In the genomic region with DNA sequence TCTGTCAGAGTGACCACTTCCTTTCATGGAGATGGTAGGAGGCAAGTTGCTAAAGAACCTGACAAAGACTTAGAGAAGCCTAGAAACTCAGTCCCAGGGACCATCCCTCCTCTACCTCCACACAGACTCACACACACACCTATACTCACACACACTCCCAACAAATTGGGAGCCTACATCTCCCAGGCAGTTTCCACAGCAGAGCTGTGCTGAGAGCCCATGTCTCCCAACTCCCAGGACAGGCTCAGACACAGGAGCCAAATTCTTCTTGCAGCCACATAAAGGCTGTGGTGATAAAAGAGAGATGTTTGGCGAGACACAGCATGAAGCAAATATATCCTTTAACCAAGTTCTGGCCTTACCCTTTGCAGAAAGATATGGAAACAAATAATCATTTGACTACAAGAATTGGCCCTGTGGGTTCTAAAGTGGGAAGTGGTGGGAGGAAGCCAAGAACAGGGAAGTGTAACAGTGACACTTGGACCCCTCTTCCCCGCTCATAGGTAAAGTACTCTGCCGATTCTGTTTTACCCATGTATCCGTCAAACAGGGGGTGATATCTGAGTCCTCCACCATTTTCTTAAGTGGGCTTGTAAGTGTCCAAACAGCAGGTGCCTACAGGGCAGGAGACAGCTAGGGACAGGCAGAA, we compare ENCODE assay signal across 30 cellular contexts. TPM values are rescaled to one million over a fixed set of nuclear protein-coding genes. Genes with fewer than 3 reads are reported as not detected.
DNase-seq lines count a peak whose midpoint lies in the region; ATAC-seq, FAIRE-seq and TF ChIP-seq lines count a peak whose summit lies in the region.
"Had no signal": no experiment of that assay in that cellular context is flagged by ENCODE, and none has a peak within 500 bp of the region (broad histone marks: within the 10 kb centered on the region; RNA-seq: fewer than 3 reads in every experiment).

No MANE protein-coding gene starts in this region.

- H3K4me1 ChIP-seq in CD4-positive, CD25-positive, alpha-beta regulatory T cell (ENCODE audit: control insufficient read depth, insufficient read depth, low read length, poor library complexity, severe bottlenecking), result peaks cover 15% of the 10 kb centered on the region
- peaks cover 5% of the 10 kb centered on the region for H3K4me1 ChIP-seq in body of pancreas
- H3K4me1 ChIP-seq: foreskin keratinocyte, SJCRH30 had no signal

- FAIRE-seq in GM12891 (lab: Jason Lieb, UNC), result no peak
- FAIRE-seq: keratinocyte had no signal

- H3K36me3 Mint-ChIP-seq in CD4-positive, CD25-positive, alpha-beta regulatory T cell, result no peaks in the 10 kb centered on the region
- H3K36me3 Mint-ChIP-seq in dendritic cell treated with granulocyte-macrophage colony-stimulating factor and Interleukin-4, amounts not matched to agents 40 ng/mL and 50 ng/mL, for 4 days (ENCODE audit: low read depth), result no peaks in the 10 kb centered on the region
- H3K36me3 Mint-ChIP-seq: CD4-positive, alpha-beta memory T cell had no signal

- H3K9me3 Mint-ChIP-seq in CD4-positive, CD25-positive, alpha-beta regulatory T cell, result no peaks in the 10 kb centered on the region
- H3K9me3 Mint-ChIP-seq in dendritic cell treated with granulocyte-macrophage colony-stimulating factor and Interleukin-4, amounts not matched to agents 40 ng/mL and 50 ng/mL, for 4 days, result no peaks in the 10 kb centered on the region
- H3K9me3 Mint-ChIP-seq: activated T-cell treated with anti-CD3 and anti-CD28 coated beads, Interleukin-2, amount 50 U/mL, for 4 hours; CD4-positive, alpha-beta memory T cell had no signal

- no peak for TF ChIP-seq POLR2A in GM12891 (IDR thresholded peaks at IDR 0.05; ENCODE audit: low read depth, low read length)
- no peak for TF ChIP-seq POLR2A in body of pancreas (IDR thresholded peaks at IDR 0.05)

- H3K27ac Mint-ChIP-seq in CD4-positive, CD25-positive, alpha-beta regulatory T cell, result peak overlapping the region in 2 of 3 donors; percentile 7 to 57
- H3K27ac Mint-ChIP-seq in dendritic cell treated with granulocyte-macrophage colony-stimulating factor and Interleukin-4, amounts not matched to agents 40 ng/mL and 50 ng/mL, for 4 days, result peak overlapping the region; percentile 68

- H3K27ac ChIP-seq in CD4-positive, CD25-positive, alpha-beta regulatory T cell (ENCODE audit: insufficient read depth, low read length, poor library complexity, severe bottlenecking), result no peak overlapping the region
- no peak overlapping the region for H3K27ac ChIP-seq in body of pancreas
- H3K27ac ChIP-seq: foreskin keratinocyte, PC-9, SJCRH30 had no signal

- peaks cover 11 to 36% (median 23%) of the 10 kb centered on the region in 4 donors for H3K4me1 Mint-ChIP-seq in CD4-positive, CD25-positive, alpha-beta regulatory T cell
- peaks cover 50% of the 10 kb centered on the region for H3K4me1 Mint-ChIP-seq in dendritic cell treated with granulocyte-macrophage colony-stimulating factor and Interleukin-4, amounts not matched to agents 40 ng/mL and 50 ng/mL, for 4 days (ENCODE audit: low read depth)

- no peaks in the 10 kb centered on the region for H3K27me3 Mint-ChIP-seq in CD4-positive, CD25-positive, alpha-beta regulatory T cell
- H3K27me3 Mint-ChIP-seq in dendritic cell treated with granulocyte-macrophage colony-stimulating factor and Interleukin-4, amounts not matched to agents 40 ng/mL and 50 ng/mL, for 4 days, result peaks cover 11% of the 10 kb centered on the region
- H3K27me3 Mint-ChIP-seq: CD4-positive, alpha-beta memory T cell; T-helper 17 cell had no signal

- no peaks in the 10 kb centered on the region for H3K9me3 ChIP-seq in CD4-positive, CD25-positive, alpha-beta regulatory T cell (ENCODE audit: control insufficient read depth in 2 of 2, low read length in 2 of 2)
- H3K9me3 ChIP-seq in body of pancreas, result no peaks in the 10 kb centered on the region
- H3K9me3 ChIP-seq: SJCRH30 had no signal

- peak overlapping the region in 1 of 4 donors; percentile 57 for H3K4me3 Mint-ChIP-seq in CD4-positive, CD25-positive, alpha-beta regulatory T cell
- H3K4me3 Mint-ChIP-seq in dendritic cell treated with granulocyte-macrophage colony-stimulating factor and Interleukin-4, amounts not matched to agents 40 ng/mL and 50 ng/mL, for 4 days, result no peak overlapping the region
- H3K4me3 Mint-ChIP-seq: activated T-cell treated with anti-CD3 and anti-CD28 coated beads, Interleukin-2, amount 50 U/mL, for 4 hours; CD4-positive, alpha-beta memory T cell; T-helper 17 cell had no signal

- no peak for DNase-seq in CD4-positive, CD25-positive, alpha-beta regulatory T cell
- DNase-seq in GM12891 (ENCODE audit: insufficient read length, low spot score), result no peak
- peak; percentile 1 for DNase-seq in SKM-1 (lab: John Stamatoyannopoulos, UW; ENCODE audit: unreplicated experiment)
- no peak for DNase-seq in body of pancreas
- DNase-seq in stimulated activated CD4-positive, alpha-beta T cell treated with anti-CD3 and anti-CD28 coated beads, Interleukin-4, amount 100 ng/mL, for 1 hour, result no peak
- DNase-seq: activated CD4-positive, alpha-beta T cell treated with anti-CD3 and anti-CD28 coated beads, Interleukin-2, amount 50 U/mL, for 48 hours; activated naive CD4-positive, alpha-beta T cell treated with anti-CD3 and anti-CD28 coated beads, Interleukin-2, amount 50 U/mL, for 16 hours; activated T-cell treated with anti-CD3 and anti-CD28 coated beads, Interleukin-2, amount 50 U/mL, for 4 hours; CD4-positive, alpha-beta memory T cell; DMS153; foreskin keratinocyte; GDM1; hypothalamus; NCI-H1092 treated with DMSO at 0.1 percent for 48 hours; NCI-H1930; NCI-H226; NCI-H82; PC-9; SJCRH30; T-helper 17 cell had no signal

- ATAC-seq in CD4-positive, CD25-positive, alpha-beta regulatory T cell (ENCODE audit: low read depth in 2 of 2), result no peak
- ATAC-seq in GM18870 (IDR thresholded peaks at IDR 0.05; ENCODE audit: unreplicated experiment) (no peak), body of pancreas (no peak)
- ATAC-seq: activated T-cell treated with anti-CD3 and anti-CD28 coated beads, Interleukin-2, amount 50 U/mL, for 4 hours; foreskin keratinocyte; HCT116; T-helper 17 cell had no signal

- peak overlapping the region; percentile 13 for H3K4me3 ChIP-seq in CD4-positive, CD25-positive, alpha-beta regulatory T cell (ENCODE audit: low read depth, low read length)
- H3K4me3 ChIP-seq in body of pancreas, result no peak overlapping the region
- H3K4me3 ChIP-seq: lung, PC-9, SJCRH30 had no signal

- H3K36me3 ChIP-seq in CD4-positive, CD25-positive, alpha-beta regulatory T cell (ENCODE audit: control insufficient read depth, insufficient read depth, low read length), result no peaks in the 10 kb centered on the region
- H3K36me3 ChIP-seq in body of pancreas (replicated peaks in 1 of 2; ENCODE audit: insufficient read depth in 1 of 2, low read depth in 2 of 2), result no peaks in the 10 kb centered on the region
- H3K36me3 ChIP-seq: SJCRH30 had no signal

- 37 to 63% methylated on average over 3 to 4 of the region's 4 CpGs for WGBS in body of pancreas, 2 donors

- intact Hi-C loops in dendritic cell treated with granulocyte-macrophage colony-stimulating factor and Interleukin-4, amounts not matched to agents 40 ng/mL and 50 ng/mL, for 4 days (cut with micrococcal nuclease), result loop anchor here (10.0 kb wide), 1 partner anchor 99 kb away; no protein-coding TSS in a partner anchor
- intact Hi-C loops in body of pancreas (cut with DNase I), result no loop called here

- no peak for TF ChIP-seq CTCF in body of pancreas (IDR thresholded peaks at IDR 0.05)

- H3K27me3 ChIP-seq in CD4-positive, CD25-positive, alpha-beta regulatory T cell (ENCODE audit: control insufficient read depth, insufficient read depth, low read length), result no peaks in the 10 kb centered on the region
- H3K27me3 ChIP-seq in body of pancreas, result no peaks in the 10 kb centered on the region
- H3K27me3 ChIP-seq: foreskin keratinocyte, SJCRH30 had no signal

TF ChIP-seq in GM12891, 5 proteins besides CTCF, POLR2A, EP300 and RAD21:
- 0 out of 2 replicates have a peak, but pooled peaks have one; percentile 6 for TF ChIP-seq SPI1 (IDR thresholded peaks at IDR 0.05; ENCODE audit: low read depth, low read length)
- no peak for TF ChIP-seq POLR2AphosphoS5 (IDR thresholded peaks at IDR 0.05; ENCODE audit: low read depth, low read length)
- no peak for TF ChIP-seq PAX5 (IDR thresholded peaks at IDR 0.05; ENCODE audit: insufficient read depth, low read length, severe bottlenecking)

RNA-seq across cellular contexts. Expression of gene IDS, which starts 11.0 kb away (rescaled TPM):
- 287 TPM for total RNA-seq in CD4-positive, CD25-positive, alpha-beta regulatory T cell
- 100 to 1,000 TPM; 116 to 147 (median 130) TPM for polyA plus RNA-seq in CD4-positive, CD25-positive, alpha-beta regulatory T cell
- polyA plus RNA-seq in GM12891 (2012; ENCODE audit: low read depth, missing spikeins), result 28.3 TPM
- 10 to 100 TPM; 39.7 to 49.4 TPM for total RNA-seq in body of pancreas

RNA-seq across cellular contexts. Expression of gene EOLA1, which starts 24.7 kb away (rescaled TPM):
- total RNA-seq in CD4-positive, CD25-positive, alpha-beta regulatory T cell, result 81.3 TPM
- 10 to 100 TPM; 25.6 to 37.7 (median 32.3) TPM for polyA plus RNA-seq in CD4-positive, CD25-positive, alpha-beta regulatory T cell
- 24.4 TPM for polyA plus RNA-seq in GM12891 (2012; ENCODE audit: low read depth, missing spikeins)
- 1 to 10 TPM; 7.8 to 8.2 TPM for total RNA-seq in body of pancreas

RNA-seq across cellular contexts. Expression of gene HSFX3, which starts 33.6 kb away (rescaled TPM):
- total RNA-seq in CD4-positive, CD25-positive, alpha-beta regulatory T cell, result not detected
- polyA plus RNA-seq in CD4-positive, CD25-positive, alpha-beta regulatory T cell, result not detected
- polyA plus RNA-seq in GM12891 (2012; ENCODE audit: low read depth, missing spikeins), result not detected
- not detected for total RNA-seq in body of pancreas
- total RNA-seq: activated T-cell treated with anti-CD3 and anti-CD28 coated beads, Interleukin-2, amount 50 U/mL, for 4 hours; astrocyte; CD4-positive, alpha-beta memory T cell; cerebellum; foreskin keratinocyte; lung; PC-9; pulmonary artery endothelial cell; SJCRH30; skeletal muscle tissue; T-helper 17 cell had no signal
- polyA plus RNA-seq: CD4-positive, alpha-beta memory T cell; esophagus; foreskin keratinocyte; keratinocyte; lung had no signal
